Comparison of ENCODE assay signal across 8 cellular contexts in genomic region chr4:89901808-89902431, GRCh38. TPM values are rescaled to one million over a fixed set of nuclear protein-coding genes. Genes with fewer than 3 reads are reported as not detected.
DNase-seq lines count a peak whose midpoint lies in the region; ATAC-seq, FAIRE-seq and TF ChIP-seq lines count a peak whose summit lies in the region.
"Not testable (repeated sequence)": the region's sequence is repeated elsewhere in the genome, so short reads cannot be mapped to it uniquely, and the experiment has no call there.

No MANE protein-coding gene starts in this region.

- not testable (repeated sequence) for H3K4me1 ChIP-seq in colonic mucosa

- not testable (repeated sequence) for H3K27ac ChIP-seq in colonic mucosa

- not testable (repeated sequence) for H3K4me1 Mint-ChIP-seq in activated CD4-positive, alpha-beta T cell treated with anti-CD3 and anti-CD28 coated beads, Interleukin-2, amount 10 ng/mL, durations not matched to agents 7 days and 5 days

- not testable (repeated sequence) for FAIRE-seq in D721Med (lab: Jason Lieb, UNC)

- CTCF ChIA-PET in activated CD4-positive, alpha-beta T cell treated with anti-CD3 and anti-CD28 coated beads, Interleukin-2, amount 10 ng/mL, durations not matched to agents 7 days and 5 days (lab: Charles Lee): not testable (repeated sequence)

- intact Hi-C loops in colonic mucosa (cut with DNase I): loop anchor here (5.0 to 10.0 kb wide), 3 partner anchors 297 to 747 kb away; no protein-coding TSS in a partner anchor

- POLR2A ChIA-PET in activated CD4-positive, alpha-beta T cell treated with anti-CD3 and anti-CD28 coated beads, Interleukin-2, amount 10 ng/mL, durations not matched to agents 7 days and 5 days (lab: Charles Lee): not testable (repeated sequence)

- not testable (repeated sequence) for DNase-seq in D721Med (ENCODE audit: insufficient read length, low spot score)
- DNase-seq in NCI-H748 treated with DMSO at 0.1 percent for 48 hours (lab: John Stamatoyannopoulos, UW) (peak; percentile 27), colonic mucosa (peak; percentile 31), kidney tubule cell (ENCODE audit: low spot score) (peak; percentile 57)
- peak; percentile 69 for DNase-seq in activated CD4-positive, alpha-beta T cell treated with anti-CD3 and anti-CD28 coated beads, Interleukin-2, amount 10 ng/mL, durations not matched to agents 7 days and 5 days
- DNase-seq in stimulated activated CD4-positive, alpha-beta T cell treated with anti-CD3 and anti-CD28 coated beads, Interleukin-2, amount 100 ng/mL, for 48 hours: peak; percentile 18

- H3K9me3 Mint-ChIP-seq in activated CD4-positive, alpha-beta T cell treated with anti-CD3 and anti-CD28 coated beads, Interleukin-2, amount 10 ng/mL, durations not matched to agents 7 days and 5 days: not testable (repeated sequence)

- not testable (repeated sequence) for H3K27ac Mint-ChIP-seq in activated CD4-positive, alpha-beta T cell treated with anti-CD3 and anti-CD28 coated beads, Interleukin-2, amount 10 ng/mL, durations not matched to agents 7 days and 5 days

- peak; percentile 93 for TF ChIP-seq CTCF in D721Med (IDR thresholded peaks at IDR 0.05; ENCODE audit: insufficient read depth, missing control alignments)
- TF ChIP-seq CTCF in colonic mucosa (IDR thresholded peaks at IDR 0.05): peak; percentile 53

- H3K9me3 ChIP-seq in colonic mucosa: not testable (repeated sequence)

- H3K4me3 ChIP-seq in colonic mucosa: not testable (repeated sequence)

- not testable (repeated sequence) for H3K36me3 ChIP-seq in colonic mucosa

- not testable (repeated sequence) for H3K4me3 Mint-ChIP-seq in activated CD4-positive, alpha-beta T cell treated with anti-CD3 and anti-CD28 coated beads, Interleukin-2, amount 10 ng/mL, durations not matched to agents 7 days and 5 days

- not testable (repeated sequence) for H3K9ac ChIP-seq in colonic mucosa (ENCODE audit: low read depth in 2 of 2, low read length in 2 of 2)

- H3K27me3 ChIP-seq in colonic mucosa: not testable (repeated sequence)

- ATAC-seq in GM21447 (IDR thresholded peaks at IDR 0.05; ENCODE audit: unreplicated experiment): peak; percentile 82
- ATAC-seq in HG03571 (IDR thresholded peaks at IDR 0.05; ENCODE audit: unreplicated experiment): peak; percentile 65

- H3K27me3 Mint-ChIP-seq in activated CD4-positive, alpha-beta T cell treated with anti-CD3 and anti-CD28 coated beads, Interleukin-2, amount 10 ng/mL, durations not matched to agents 7 days and 5 days: not testable (repeated sequence)

- not testable (repeated sequence) for H3K36me3 Mint-ChIP-seq in activated CD4-positive, alpha-beta T cell treated with anti-CD3 and anti-CD28 coated beads, Interleukin-2, amount 10 ng/mL, durations not matched to agents 7 days and 5 days (ENCODE audit: low read depth)

RNA-seq across cellular contexts. Expression of gene MMRN1, which starts 7.3 kb away (rescaled TPM):
- total RNA-seq in activated CD4-positive, alpha-beta T cell treated with anti-CD3 and anti-CD28 coated beads, Interleukin-2, amount 10 ng/mL, durations not matched to agents 7 days and 5 days: under 1 TPM; 0.40 to 0.52 TPM
- 10 to 100 TPM in 1 of 2 donors, 1 to 10 TPM in 1; 6.7 to 11.9 TPM for total RNA-seq in colonic mucosa

Comparison
In these comparisons a context has a peak if more than half of its experiments do, and no peak if none do; other contexts are left out.
1. RNA of gene MMRN1, which starts 7.3 kb away (total RNA-seq): 6.7 to 11.9 TPM in colonic mucosa; 0.40 to 0.52 TPM in activated CD4-positive, alpha-beta T cell treated with anti-CD3 and anti-CD28 coated beads, Interleukin-2, amount 10 ng/mL, durations not matched to agents 7 days and 5 days; every median in the first group is over 4 times any median in the second.